8 cellular contexts compared by ENCODE assay signal in genomic region chr18:79405781-79406575, GRCh38. TPM values are rescaled to one million over a fixed set of nuclear protein-coding genes. Genes with fewer than 3 reads are reported as not detected.
DNase-seq lines count a peak whose midpoint lies in the region; ATAC-seq and TF ChIP-seq lines count a peak whose summit lies in the region.

No MANE protein-coding gene starts in this region.

- peaks cover 43% of the 10 kb centered on the region for H3K4me1 Mint-ChIP-seq in activated CD8-positive, alpha-beta memory T cell treated with anti-CD3 and anti-CD28 coated beads, Interleukin-2, amount 10 ng/mL, durations not matched to agents 7 days and 5 days

- intact Hi-C loops in Right ventricle myocardium superior (cut with DNase I), result loop anchor here (10.0 kb wide), 1 partner anchor 49 kb away; no protein-coding TSS in a partner anchor

- H2AFZ ChIP-seq in MM.1S (ENCODE audit: low read length), result no peak overlapping the region

- DNase-seq in SIG-M5 treated with dmso at 0.1 percent for 504 hours (lab: John Stamatoyannopoulos, UW; ENCODE audit: unreplicated experiment) (peak; percentile 44), SIG-M5 (lab: John Stamatoyannopoulos, UW) (no peak), Right ventricle myocardium superior (peak; percentile 78), MM.1S (no peak), RKO (ENCODE audit: low spot score) (no peak)
- peak; percentile 95 for DNase-seq in activated CD8-positive, alpha-beta memory T cell treated with anti-CD3 and anti-CD28 coated beads, Interleukin-2, amount 10 ng/mL, durations not matched to agents 7 days and 5 days
- peak; percentile 84 for DNase-seq in stimulated activated CD4-positive, alpha-beta T cell treated with anti-CD3 and anti-CD28 coated beads, Interleukin-2, amount 100 ng/mL, for 4 hours (ENCODE audit: low read depth)

- CTCF ChIA-PET in activated CD8-positive, alpha-beta memory T cell treated with anti-CD3 and anti-CD28 coated beads, Interleukin-2, amount 10 ng/mL, durations not matched to agents 7 days and 5 days (lab: Charles Lee), result interaction anchor here (0.9 to 2.0 kb wide), 6 partner anchors 13 to 122 kb away, joined by 3 to 14 read pairs (median 4); no protein-coding TSS in a partner anchor

- H3K4me3 ChIP-seq in MM.1S (ENCODE audit: low read length), result no peak overlapping the region

- peak overlapping the region; percentile 66 for H3K4me3 Mint-ChIP-seq in activated CD8-positive, alpha-beta memory T cell treated with anti-CD3 and anti-CD28 coated beads, Interleukin-2, amount 10 ng/mL, durations not matched to agents 7 days and 5 days

- no peaks in the 10 kb centered on the region for H3K36me3 ChIP-seq in MM.1S (replicated peaks; ENCODE audit: insufficient read depth, low read length)

- TF ChIP-seq CTCF in MM.1S (IDR thresholded peaks at IDR 0.05; ENCODE audit: low read length), result no peak

- H3K79me2 ChIP-seq in MM.1S (ENCODE audit: low read length), result peaks cover 5% of the 10 kb centered on the region; the same call in 1 of the 2 replicates

- H3K27me3 ChIP-seq in MM.1S (replicated peaks; ENCODE audit: insufficient read depth, low read length), result no peaks in the 10 kb centered on the region

- H3F3A ChIP-seq in MM.1S (ENCODE audit: insufficient read depth, low read length), result no peaks in the 10 kb centered on the region

- H3K36me3 Mint-ChIP-seq in activated CD8-positive, alpha-beta memory T cell treated with anti-CD3 and anti-CD28 coated beads, Interleukin-2, amount 10 ng/mL, durations not matched to agents 7 days and 5 days, result peaks cover 16% of the 10 kb centered on the region

- no peaks in the 10 kb centered on the region for H3K9me3 ChIP-seq in MM.1S (replicated peaks; ENCODE audit: insufficient read depth, low read length)

- no peak overlapping the region for H3K27ac ChIP-seq in MM.1S (ENCODE audit: low read length)

- peak overlapping the region; percentile 93 for H3K27ac Mint-ChIP-seq in activated CD8-positive, alpha-beta memory T cell treated with anti-CD3 and anti-CD28 coated beads, Interleukin-2, amount 10 ng/mL, durations not matched to agents 7 days and 5 days

- no peak overlapping the region for H3K9ac ChIP-seq in MM.1S (ENCODE audit: low read length)

- ATAC-seq in HG03565 (IDR thresholded peaks at IDR 0.05; ENCODE audit: unreplicated experiment) (peak; percentile 66), Right ventricle myocardium superior (ENCODE audit: poor library complexity) (no peak)
- ATAC-seq in activated CD8-positive, alpha-beta memory T cell treated with anti-CD3 and anti-CD28 coated beads, Interleukin-2, amount 10 ng/mL, durations not matched to agents 7 days and 5 days, result peak; percentile 91

- no peaks in the 10 kb centered on the region for H3K4me1 ChIP-seq in MM.1S (ENCODE audit: low read length)

- H4K20me1 ChIP-seq in MM.1S (ENCODE audit: insufficient read depth, low read length), result no peaks in the 10 kb centered on the region

- no peaks in the 10 kb centered on the region for H3K9me2 ChIP-seq in MM.1S (replicated peaks; ENCODE audit: insufficient read depth, low read length)

- H3K9me3 Mint-ChIP-seq in activated CD8-positive, alpha-beta memory T cell treated with anti-CD3 and anti-CD28 coated beads, Interleukin-2, amount 10 ng/mL, durations not matched to agents 7 days and 5 days (ENCODE audit: low read depth), result no peaks in the 10 kb centered on the region

- H3K27me3 Mint-ChIP-seq in activated CD8-positive, alpha-beta memory T cell treated with anti-CD3 and anti-CD28 coated beads, Interleukin-2, amount 10 ng/mL, durations not matched to agents 7 days and 5 days, result no peaks in the 10 kb centered on the region

- H3K4me2 ChIP-seq in MM.1S (ENCODE audit: low read depth, low read length), result no peak overlapping the region

RNA-seq across cellular contexts. Expression of gene NFATC1, which starts 10.2 kb away (rescaled TPM):
- total RNA-seq in activated CD8-positive, alpha-beta memory T cell treated with anti-CD3 and anti-CD28 coated beads, Interleukin-2, amount 10 ng/mL, durations not matched to agents 7 days and 5 days, result 10 to 100 TPM; 25.7 to 27.8 TPM
- 19.8 TPM for total RNA-seq in Right ventricle myocardium superior

Comparison
In these comparisons a context has a peak if more than half of its experiments do, and no peak if none do; other contexts are left out.
1. DNase-seq: peak in SIG-M5 treated with dmso at 0.1 percent for 504 hours (single experiment), activated CD8-positive, alpha-beta memory T cell treated with anti-CD3 and anti-CD28 coated beads, Interleukin-2, amount 10 ng/mL, durations not matched to agents 7 days and 5 days (single experiment), Right ventricle myocardium superior (single experiment) and stimulated activated CD4-positive, alpha-beta T cell treated with anti-CD3 and anti-CD28 coated beads, Interleukin-2, amount 100 ng/mL, for 4 hours (single experiment); none in SIG-M5 (single experiment), MM.1S (single experiment) and RKO (single experiment).